In the genomic region with DNA sequence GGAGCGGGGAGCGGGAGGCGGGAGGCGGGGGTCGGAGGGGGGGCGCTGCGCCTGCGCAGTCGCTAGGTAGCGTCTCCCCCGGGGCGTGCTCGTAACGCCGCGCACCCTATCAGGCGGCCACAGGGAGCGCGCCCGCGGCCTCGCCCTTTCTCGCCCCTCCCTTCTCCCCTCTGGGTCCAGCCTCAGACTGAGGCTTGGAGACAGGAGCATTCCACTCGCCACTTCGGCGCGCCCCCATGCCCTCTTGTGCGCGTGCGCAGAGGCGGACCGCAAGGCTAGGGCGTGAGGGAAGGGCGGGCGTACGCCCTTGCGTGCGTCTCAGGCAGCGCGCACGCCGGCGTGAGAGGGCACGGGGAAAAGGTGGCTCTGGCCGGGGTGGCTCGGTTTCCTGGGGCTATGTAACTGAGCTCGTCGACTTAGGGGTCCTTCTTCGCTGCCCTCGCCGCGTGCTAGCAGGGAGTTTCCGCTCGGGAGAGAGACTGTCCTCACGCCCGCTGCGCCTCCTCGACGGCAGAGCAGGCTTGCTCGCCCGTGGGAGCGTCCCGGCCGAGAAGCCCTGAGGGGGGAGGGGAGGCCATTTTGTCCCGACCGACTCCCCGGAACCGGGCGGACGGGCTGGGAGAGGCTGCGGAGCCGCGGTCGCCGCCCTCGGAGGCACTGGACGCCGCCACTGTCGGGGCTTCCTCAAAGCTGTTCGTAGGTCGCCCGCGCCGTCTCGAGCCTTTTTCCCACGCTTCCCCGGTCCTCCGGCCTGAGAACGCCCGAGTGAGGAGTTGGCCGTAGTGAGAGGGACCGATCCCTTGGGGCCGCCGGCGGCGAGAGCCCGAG, we compare ENCODE assay signal across 1 cellular context.
TF ChIP-seq lines count a peak whose summit lies in the region.

A gene (plus strand): TSS at position 316 of the 828 bp plus-strand sequence. CDS start 525 bp downstream, outside the sequence.

TF ChIP-seq in HepG2, 621 proteins besides CTCF, POLR2A, EP300 and RAD21 (continued from another document and continues in another):
- TF ChIP-seq, protein P1, sequence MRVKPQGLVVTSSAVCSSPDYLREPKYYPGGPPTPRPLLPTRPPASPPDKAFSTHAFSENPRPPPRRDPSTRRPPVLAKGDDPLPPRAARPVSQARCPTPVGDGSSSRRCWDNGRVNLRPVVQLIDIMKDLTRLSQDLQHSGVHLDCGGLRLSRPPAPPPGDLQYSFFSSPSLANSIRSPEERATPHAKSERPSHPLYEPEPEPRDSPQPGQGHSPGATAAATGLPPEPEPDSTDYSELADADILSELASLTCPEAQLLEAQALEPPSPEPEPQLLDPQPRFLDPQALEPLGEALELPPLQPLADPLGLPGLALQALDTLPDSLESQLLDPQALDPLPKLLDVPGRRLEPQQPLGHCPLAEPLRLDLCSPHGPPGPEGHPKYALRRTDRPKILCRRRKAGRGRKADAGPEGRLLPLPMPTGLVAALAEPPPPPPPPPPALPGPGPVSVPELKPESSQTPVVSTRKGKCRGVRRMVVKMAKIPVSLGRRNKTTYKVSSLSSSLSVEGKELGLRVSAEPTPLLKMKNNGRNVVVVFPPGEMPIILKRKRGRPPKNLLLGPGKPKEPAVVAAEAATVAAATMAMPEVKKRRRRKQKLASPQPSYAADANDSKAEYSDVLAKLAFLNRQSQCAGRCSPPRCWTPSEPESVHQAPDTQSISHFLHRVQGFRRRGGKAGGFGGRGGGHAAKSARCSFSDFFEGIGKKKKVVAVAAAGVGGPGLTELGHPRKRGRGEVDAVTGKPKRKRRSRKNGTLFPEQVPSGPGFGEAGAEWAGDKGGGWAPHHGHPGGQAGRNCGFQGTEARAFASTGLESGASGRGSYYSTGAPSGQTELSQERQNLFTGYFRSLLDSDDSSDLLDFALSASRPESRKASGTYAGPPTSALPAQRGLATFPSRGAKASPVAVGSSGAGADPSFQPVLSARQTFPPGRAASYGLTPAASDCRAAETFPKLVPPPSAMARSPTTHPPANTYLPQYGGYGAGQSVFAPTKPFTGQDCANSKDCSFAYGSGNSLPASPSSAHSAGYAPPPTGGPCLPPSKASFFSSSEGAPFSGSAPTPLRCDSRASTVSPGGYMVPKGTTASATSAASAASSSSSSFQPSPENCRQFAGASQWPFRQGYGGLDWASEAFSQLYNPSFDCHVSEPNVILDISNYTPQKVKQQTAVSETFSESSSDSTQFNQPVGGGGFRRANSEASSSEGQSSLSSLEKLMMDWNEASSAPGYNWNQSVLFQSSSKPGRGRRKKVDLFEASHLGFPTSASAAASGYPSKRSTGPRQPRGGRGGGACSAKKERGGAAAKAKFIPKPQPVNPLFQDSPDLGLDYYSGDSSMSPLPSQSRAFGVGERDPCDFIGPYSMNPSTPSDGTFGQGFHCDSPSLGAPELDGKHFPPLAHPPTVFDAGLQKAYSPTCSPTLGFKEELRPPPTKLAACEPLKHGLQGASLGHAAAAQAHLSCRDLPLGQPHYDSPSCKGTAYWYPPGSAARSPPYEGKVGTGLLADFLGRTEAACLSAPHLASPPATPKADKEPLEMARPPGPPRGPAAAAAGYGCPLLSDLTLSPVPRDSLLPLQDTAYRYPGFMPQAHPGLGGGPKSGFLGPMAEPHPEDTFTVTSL (CRISPR knock-in tag; IDR thresholded peaks at IDR 0.05; ENCODE audit: borderline replicate concordance): no peak
- TF ChIP-seq, protein P2, sequence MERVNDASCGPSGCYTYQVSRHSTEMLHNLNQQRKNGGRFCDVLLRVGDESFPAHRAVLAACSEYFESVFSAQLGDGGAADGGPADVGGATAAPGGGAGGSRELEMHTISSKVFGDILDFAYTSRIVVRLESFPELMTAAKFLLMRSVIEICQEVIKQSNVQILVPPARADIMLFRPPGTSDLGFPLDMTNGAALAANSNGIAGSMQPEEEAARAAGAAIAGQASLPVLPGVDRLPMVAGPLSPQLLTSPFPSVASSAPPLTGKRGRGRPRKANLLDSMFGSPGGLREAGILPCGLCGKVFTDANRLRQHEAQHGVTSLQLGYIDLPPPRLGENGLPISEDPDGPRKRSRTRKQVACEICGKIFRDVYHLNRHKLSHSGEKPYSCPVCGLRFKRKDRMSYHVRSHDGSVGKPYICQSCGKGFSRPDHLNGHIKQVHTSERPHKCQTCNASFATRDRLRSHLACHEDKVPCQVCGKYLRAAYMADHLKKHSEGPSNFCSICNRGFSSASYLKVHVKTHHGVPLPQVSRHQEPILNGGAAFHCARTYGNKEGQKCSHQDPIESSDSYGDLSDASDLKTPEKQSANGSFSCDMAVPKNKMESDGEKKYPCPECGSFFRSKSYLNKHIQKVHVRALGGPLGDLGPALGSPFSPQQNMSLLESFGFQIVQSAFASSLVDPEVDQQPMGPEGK (CRISPR knock-in tag; IDR thresholded peaks at IDR 0.05): peak; percentile 92
- TF ChIP-seq ZFP36L1 (CRISPR knock-in tag; IDR thresholded peaks at IDR 0.05): 0 out of 2 replicates have a peak, but pooled peaks have one; percentile 25
- no peak for TF ChIP-seq RORA (CRISPR knock-in tag; IDR thresholded peaks at IDR 0.05)
- peak; percentile 98 for TF ChIP-seq KLF12 (CRISPR knock-in tag; IDR thresholded peaks at IDR 0.05; ENCODE audit: borderline replicate concordance)
- TF ChIP-seq ZNF781 (CRISPR knock-in tag; IDR thresholded peaks at IDR 0.05; ENCODE audit: borderline replicate concordance, not compliant biosample characterization): peak; percentile 91
- peak; percentile 95 for TF ChIP-seq ARID2 (CRISPR knock-in tag; IDR thresholded peaks at IDR 0.05; ENCODE audit: borderline replicate concordance)
- no peak for TF ChIP-seq IKZF4 (CRISPR knock-in tag; IDR thresholded peaks at IDR 0.05; ENCODE audit: borderline replicate concordance, low read depth, not compliant biosample characterization)
- 0 out of 2 replicates have a peak, but pooled peaks have one; percentile 20 for TF ChIP-seq ZNF577 (CRISPR knock-in tag; IDR thresholded peaks at IDR 0.05; ENCODE audit: borderline replicate concordance, low read depth)
- TF ChIP-seq ZC3H13 (CRISPR knock-in tag; IDR thresholded peaks at IDR 0.05): peak; percentile 71
- TF ChIP-seq, protein P3, sequence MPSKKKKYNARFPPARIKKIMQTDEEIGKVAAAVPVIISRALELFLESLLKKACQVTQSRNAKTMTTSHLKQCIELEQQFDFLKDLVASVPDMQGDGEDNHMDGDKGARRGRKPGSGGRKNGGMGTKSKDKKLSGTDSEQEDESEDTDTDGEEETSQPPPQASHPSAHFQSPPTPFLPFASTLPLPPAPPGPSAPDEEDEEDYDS (CRISPR knock-in tag; IDR thresholded peaks at IDR 0.05): peak; percentile 94
- no peak for TF ChIP-seq CEBPB (IDR thresholded peaks at IDR 0.05; ENCODE audit: borderline replicate concordance, low read depth, low read length)
- no peak for TF ChIP-seq PTBP1 (IDR thresholded peaks at IDR 0.05; ENCODE audit: low read depth, low read length, poor library complexity, severe bottlenecking)
- peak; percentile 77 for TF ChIP-seq STAT5B (CRISPR knock-in tag; IDR thresholded peaks at IDR 0.05)
- TF ChIP-seq RXRB (CRISPR knock-in tag; IDR thresholded peaks at IDR 0.05; ENCODE audit: borderline replicate concordance): peak; percentile 84
- 0 out of 2 replicates have a peak, but pooled peaks have one; percentile 50 for TF ChIP-seq GATA4 (IDR thresholded peaks at IDR 0.05; ENCODE audit: borderline replicate concordance, low read depth)
- TF ChIP-seq SP4 (CRISPR knock-in tag; IDR thresholded peaks at IDR 0.05): peak; percentile 85
- TF ChIP-seq, protein P4, sequence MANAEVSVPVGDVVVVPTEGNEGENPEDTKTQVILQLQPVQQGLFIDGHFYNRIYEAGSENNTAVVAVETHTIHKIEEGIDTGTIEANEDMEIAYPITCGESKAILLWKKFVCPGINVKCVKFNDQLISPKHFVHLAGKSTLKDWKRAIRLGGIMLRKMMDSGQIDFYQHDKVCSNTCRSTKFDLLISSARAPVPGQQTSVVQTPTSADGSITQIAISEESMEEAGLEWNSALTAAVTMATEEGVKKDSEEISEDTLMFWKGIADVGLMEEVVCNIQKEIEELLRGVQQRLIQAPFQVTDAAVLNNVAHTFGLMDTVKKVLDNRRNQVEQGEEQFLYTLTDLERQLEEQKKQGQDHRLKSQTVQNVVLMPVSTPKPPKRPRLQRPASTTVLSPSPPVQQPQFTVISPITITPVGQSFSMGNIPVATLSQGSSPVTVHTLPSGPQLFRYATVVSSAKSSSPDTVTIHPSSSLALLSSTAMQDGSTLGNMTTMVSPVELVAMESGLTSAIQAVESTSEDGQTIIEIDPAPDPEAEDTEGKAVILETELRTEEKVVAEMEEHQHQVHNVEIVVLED (CRISPR knock-in tag; IDR thresholded peaks at IDR 0.05; ENCODE audit: borderline replicate concordance): peak; percentile 100
- peak; percentile 98 for TF ChIP-seq MAF1 (CRISPR knock-in tag; IDR thresholded peaks at IDR 0.05; ENCODE audit: borderline replicate concordance)
- TF ChIP-seq IRF2 (CRISPR knock-in tag; IDR thresholded peaks at IDR 0.05): peak; percentile 77; the same call in 1 of the 2 replicates
- TF ChIP-seq ZNF232 (CRISPR knock-in tag; IDR thresholded peaks at IDR 0.05; ENCODE audit: borderline replicate concordance): peak; percentile 80; the same call in 1 of the 2 replicates
- no peak; the same call in 1 of the 2 replicates for TF ChIP-seq NFE2L1 (CRISPR knock-in tag; IDR thresholded peaks at IDR 0.05; ENCODE audit: borderline replicate concordance)
- TF ChIP-seq ZNF546 (CRISPR knock-in tag; conservative IDR thresholded peaks at IDR 0.05): peak; percentile 86
- TF ChIP-seq NR2F6 (IDR thresholded peaks at IDR 0.05): no peak
- TF ChIP-seq NR2F6 (CRISPR knock-in tag; IDR thresholded peaks at IDR 0.05): peak; percentile 67; the same call in 1 of the 2 replicates
- peak; percentile 96 for TF ChIP-seq KLF15 (CRISPR knock-in tag; IDR thresholded peaks at IDR 0.05; ENCODE audit: borderline replicate concordance)
- TF ChIP-seq, protein P5, sequence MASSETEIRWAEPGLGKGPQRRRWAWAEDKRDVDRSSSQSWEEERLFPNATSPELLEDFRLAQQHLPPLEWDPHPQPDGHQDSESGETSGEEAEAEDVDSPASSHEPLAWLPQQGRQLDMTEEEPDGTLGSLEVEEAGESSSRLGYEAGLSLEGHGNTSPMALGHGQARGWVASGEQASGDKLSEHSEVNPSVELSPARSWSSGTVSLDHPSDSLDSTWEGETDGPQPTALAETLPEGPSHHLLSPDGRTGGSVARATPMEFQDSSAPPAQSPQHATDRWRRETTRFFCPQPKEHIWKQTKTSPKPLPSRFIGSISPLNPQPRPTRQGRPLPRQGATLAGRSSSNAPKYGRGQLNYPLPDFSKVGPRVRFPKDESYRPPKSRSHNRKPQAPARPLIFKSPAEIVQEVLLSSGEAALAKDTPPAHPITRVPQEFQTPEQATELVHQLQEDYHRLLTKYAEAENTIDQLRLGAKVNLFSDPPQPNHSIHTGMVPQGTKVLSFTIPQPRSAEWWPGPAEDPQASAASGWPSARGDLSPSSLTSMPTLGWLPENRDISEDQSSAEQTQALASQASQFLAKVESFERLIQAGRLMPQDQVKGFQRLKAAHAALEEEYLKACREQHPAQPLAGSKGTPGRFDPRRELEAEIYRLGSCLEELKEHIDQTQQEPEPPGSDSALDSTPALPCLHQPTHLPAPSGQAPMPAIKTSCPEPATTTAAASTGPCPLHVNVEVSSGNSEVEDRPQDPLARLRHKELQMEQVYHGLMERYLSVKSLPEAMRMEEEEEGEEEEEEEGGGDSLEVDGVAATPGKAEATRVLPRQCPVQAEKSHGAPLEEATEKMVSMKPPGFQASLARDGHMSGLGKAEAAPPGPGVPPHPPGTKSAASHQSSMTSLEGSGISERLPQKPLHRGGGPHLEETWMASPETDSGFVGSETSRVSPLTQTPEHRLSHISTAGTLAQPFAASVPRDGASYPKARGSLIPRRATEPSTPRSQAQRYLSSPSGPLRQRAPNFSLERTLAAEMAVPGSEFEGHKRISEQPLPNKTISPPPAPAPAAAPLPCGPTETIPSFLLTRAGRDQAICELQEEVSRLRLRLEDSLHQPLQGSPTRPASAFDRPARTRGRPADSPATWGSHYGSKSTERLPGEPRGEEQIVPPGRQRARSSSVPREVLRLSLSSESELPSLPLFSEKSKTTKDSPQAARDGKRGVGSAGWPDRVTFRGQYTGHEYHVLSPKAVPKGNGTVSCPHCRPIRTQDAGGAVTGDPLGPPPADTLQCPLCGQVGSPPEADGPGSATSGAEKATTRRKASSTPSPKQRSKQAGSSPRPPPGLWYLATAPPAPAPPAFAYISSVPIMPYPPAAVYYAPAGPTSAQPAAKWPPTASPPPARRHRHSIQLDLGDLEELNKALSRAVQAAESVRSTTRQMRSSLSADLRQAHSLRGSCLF (CRISPR knock-in tag; IDR thresholded peaks at IDR 0.05; ENCODE audit: borderline replicate concordance): peak; percentile 94; the same call in 1 of the 2 replicates
- peak; percentile 89 for TF ChIP-seq ZNF678 (CRISPR knock-in tag; IDR thresholded peaks at IDR 0.05)
- TF ChIP-seq, protein P6, sequence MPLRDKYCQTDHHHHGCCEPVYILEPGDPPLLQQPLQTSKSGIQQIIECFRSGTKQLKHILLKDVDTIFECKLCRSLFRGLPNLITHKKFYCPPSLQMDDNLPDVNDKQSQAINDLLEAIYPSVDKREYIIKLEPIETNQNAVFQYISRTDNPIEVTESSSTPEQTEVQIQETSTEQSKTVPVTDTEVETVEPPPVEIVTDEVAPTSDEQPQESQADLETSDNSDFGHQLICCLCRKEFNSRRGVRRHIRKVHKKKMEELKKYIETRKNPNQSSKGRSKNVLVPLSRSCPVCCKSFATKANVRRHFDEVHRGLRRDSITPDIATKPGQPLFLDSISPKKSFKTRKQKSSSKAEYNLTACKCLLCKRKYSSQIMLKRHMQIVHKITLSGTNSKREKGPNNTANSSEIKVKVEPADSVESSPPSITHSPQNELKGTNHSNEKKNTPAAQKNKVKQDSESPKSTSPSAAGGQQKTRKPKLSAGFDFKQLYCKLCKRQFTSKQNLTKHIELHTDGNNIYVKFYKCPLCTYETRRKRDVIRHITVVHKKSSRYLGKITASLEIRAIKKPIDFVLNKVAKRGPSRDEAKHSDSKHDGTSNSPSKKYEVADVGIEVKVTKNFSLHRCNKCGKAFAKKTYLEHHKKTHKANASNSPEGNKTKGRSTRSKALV (CRISPR knock-in tag; IDR thresholded peaks at IDR 0.05): peak; percentile 96
- TF ChIP-seq ZNF768 (CRISPR knock-in tag; IDR thresholded peaks at IDR 0.05): peak; percentile 88; the same call in 1 of the 2 replicates
- peak; percentile 75; the same call in 1 of the 2 replicates for TF ChIP-seq JUN (CRISPR knock-in tag; IDR thresholded peaks at IDR 0.05)
- no peak for TF ChIP-seq TOPORS (CRISPR knock-in tag; IDR thresholded peaks at IDR 0.05)
- TF ChIP-seq ETV6 (CRISPR knock-in tag; conservative IDR thresholded peaks at IDR 0.05): peak; percentile 92
- TF ChIP-seq PPARG (CRISPR knock-in tag; conservative IDR thresholded peaks at IDR 0.05): peak; percentile 51; the same call in 1 of the 2 replicates
- TF ChIP-seq TCF7 (IDR thresholded peaks at IDR 0.05; ENCODE audit: low read depth): no peak
- TF ChIP-seq SIN3A (IDR thresholded peaks at IDR 0.05; ENCODE audit: borderline replicate concordance, low read depth, low read length): peak; percentile 92
- TF ChIP-seq, protein P7, sequence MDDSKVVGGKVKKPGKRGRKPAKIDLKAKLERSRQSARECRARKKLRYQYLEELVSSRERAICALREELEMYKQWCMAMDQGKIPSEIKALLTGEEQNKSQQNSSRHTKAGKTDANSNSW (CRISPR knock-in tag; IDR thresholded peaks at IDR 0.05; ENCODE audit: borderline replicate concordance): peak; percentile 82; the same call in 1 of the 2 replicates
